Comparison of ENCODE assay signal across 8 cellular contexts in genomic region chr17:58666858-58667267, GRCh38. TPM values are rescaled to one million over a fixed set of nuclear protein-coding genes. Genes with fewer than 3 reads are reported as not detected.
DNase-seq lines count a peak whose midpoint lies in the region; ATAC-seq and TF ChIP-seq lines count a peak whose summit lies in the region.

No MANE protein-coding gene starts in this region.

- no peaks in the 10 kb centered on the region for H3K4me1 ChIP-seq in CD4-positive, CD25-positive, alpha-beta regulatory T cell (ENCODE audit: control insufficient read depth, insufficient read depth, low read length, poor library complexity, severe bottlenecking)
- no peaks in the 10 kb centered on the region for H3K4me1 ChIP-seq in right atrium auricular region

- H3K4me1 Mint-ChIP-seq in CD4-positive, CD25-positive, alpha-beta regulatory T cell, result no peaks in the 10 kb centered on the region

- peaks cover 0 to 2% (median 0%) of the 10 kb centered on the region in 7 donors for H3K9me3 Mint-ChIP-seq in CD4-positive, CD25-positive, alpha-beta regulatory T cell
- H3K9me3 Mint-ChIP-seq in activated naive CD4-positive, alpha-beta T cell treated with anti-CD3 and anti-CD28 coated beads, Interleukin-2, amount 50 U/mL, for 72 hours, result no peaks in the 10 kb centered on the region

- peak overlapping the region in 2 of 4 donors; percentile 35 to 47 for H3K4me3 Mint-ChIP-seq in CD4-positive, CD25-positive, alpha-beta regulatory T cell

- TF ChIP-seq CTCF in right atrium auricular region (IDR thresholded peaks at IDR 0.05), result no peak

- H3K36me3 Mint-ChIP-seq in CD4-positive, CD25-positive, alpha-beta regulatory T cell, result no peaks in the 10 kb centered on the region
- no peaks in the 10 kb centered on the region for H3K36me3 Mint-ChIP-seq in activated naive CD4-positive, alpha-beta T cell treated with anti-CD3 and anti-CD28 coated beads, Interleukin-2, amount 50 U/mL, for 72 hours

- H3K27me3 ChIP-seq in CD4-positive, CD25-positive, alpha-beta regulatory T cell (ENCODE audit: control insufficient read depth, insufficient read depth, low read length), result peaks cover 11% of the 10 kb centered on the region
- no peaks in the 10 kb centered on the region for H3K27me3 ChIP-seq in right atrium auricular region

- DNase-seq in CD4-positive, CD25-positive, alpha-beta regulatory T cell, result peak in 2 of 3 donors; percentile 17 to 31
- DNase-seq in NCI-H82 treated with DMSO at 0.1 percent for 48 hours (lab: John Stamatoyannopoulos, UW; ENCODE audit: unreplicated experiment) (peak; percentile 13), right atrium auricular region (ENCODE audit: low spot score) (peak; percentile 84), GOT3 (lab: John Stamatoyannopoulos, UW) (no peak), NCI-H2171 treated with DMSO at 0.1 percent for 48 hours (lab: John Stamatoyannopoulos, UW) (no peak)
- DNase-seq in activated naive CD4-positive, alpha-beta T cell treated with anti-CD3 and anti-CD28 coated beads, Interleukin-2, amount 50 U/mL, for 72 hours (ENCODE audit: low spot score in 2 of 2), result peak in 1 of 2 donors; percentile 22
- peak; percentile 39 for DNase-seq in stimulated activated CD4-positive, alpha-beta T cell treated with anti-CD3 and anti-CD28 coated beads, Interleukin-1b, Interleukin-23, amount 100 ng/mL, for 48 hours

- no peaks in the 10 kb centered on the region for H3K9me3 ChIP-seq in CD4-positive, CD25-positive, alpha-beta regulatory T cell (ENCODE audit: control insufficient read depth in 2 of 2, low read length in 2 of 2)
- no peaks in the 10 kb centered on the region for H3K9me3 ChIP-seq in right atrium auricular region

- H3K4me3 ChIP-seq in CD4-positive, CD25-positive, alpha-beta regulatory T cell (ENCODE audit: low read depth, low read length), result peak overlapping the region; percentile 54
- H3K4me3 ChIP-seq in right atrium auricular region, result no peak overlapping the region

- no peak overlapping the region for H3K27ac ChIP-seq in CD4-positive, CD25-positive, alpha-beta regulatory T cell (ENCODE audit: insufficient read depth, low read length, poor library complexity, severe bottlenecking)
- no peak overlapping the region for H3K27ac ChIP-seq in right atrium auricular region

- peaks cover 41% of the 10 kb centered on the region for H3K27me3 Mint-ChIP-seq in CD4-positive, CD25-positive, alpha-beta regulatory T cell

- ATAC-seq in CD4-positive, CD25-positive, alpha-beta regulatory T cell (ENCODE audit: low read depth in 2 of 2), result peak; percentile 18 to 24
- ATAC-seq in activated naive CD4-positive, alpha-beta T cell treated with anti-CD3 and anti-CD28 coated beads, Interleukin-2, amount 50 U/mL, for 72 hours, result peak; percentile 52 to 71
- no peak for ATAC-seq in GM18907 (IDR thresholded peaks at IDR 0.05; ENCODE audit: unreplicated experiment)

- H3K36me3 ChIP-seq in CD4-positive, CD25-positive, alpha-beta regulatory T cell (ENCODE audit: control insufficient read depth, insufficient read depth, low read length), result no peaks in the 10 kb centered on the region
- no peaks in the 10 kb centered on the region for H3K36me3 ChIP-seq in right atrium auricular region

- peak overlapping the region in 1 of 3 donors; percentile 7 for H3K27ac Mint-ChIP-seq in CD4-positive, CD25-positive, alpha-beta regulatory T cell
- H3K27ac Mint-ChIP-seq in activated naive CD4-positive, alpha-beta T cell treated with anti-CD3 and anti-CD28 coated beads, Interleukin-2, amount 50 U/mL, for 72 hours, result peak overlapping the region in 1 of 2 donors; percentile 26

RNA-seq across cellular contexts. Expression of gene TEX14, which starts 25.0 kb away (rescaled TPM):
- 1.8 TPM for total RNA-seq in CD4-positive, CD25-positive, alpha-beta regulatory T cell
- under 1 TPM in 2 of 4 donors, not detected in 2; 0.05 to 0.37 TPM for polyA plus RNA-seq in CD4-positive, CD25-positive, alpha-beta regulatory T cell
- under 1 TPM; 0.18 to 0.98 TPM for total RNA-seq in activated naive CD4-positive, alpha-beta T cell treated with anti-CD3 and anti-CD28 coated beads, Interleukin-2, amount 50 U/mL, for 72 hours
- total RNA-seq in right atrium auricular region, result not detected

RNA-seq across cellular contexts. Expression of gene RAD51C, which starts 25.5 kb away (rescaled TPM):
- 12.7 TPM for total RNA-seq in CD4-positive, CD25-positive, alpha-beta regulatory T cell
- polyA plus RNA-seq in CD4-positive, CD25-positive, alpha-beta regulatory T cell, result 10 to 100 TPM; 49.2 to 89.3 (median 56.3) TPM
- total RNA-seq in activated naive CD4-positive, alpha-beta T cell treated with anti-CD3 and anti-CD28 coated beads, Interleukin-2, amount 50 U/mL, for 72 hours, result 10 to 100 TPM; 73.7 to 85.5 TPM
- 10 to 100 TPM; 24.3 to 29.3 TPM for total RNA-seq in right atrium auricular region

Comparison
In these comparisons a context has a peak if more than half of its experiments do, and no peak if none do; other contexts are left out.
1. DNase-seq: peak in CD4-positive, CD25-positive, alpha-beta regulatory T cell (2 of 3), NCI-H82 treated with DMSO at 0.1 percent for 48 hours (single experiment), right atrium auricular region (single experiment) and stimulated activated CD4-positive, alpha-beta T cell treated with anti-CD3 and anti-CD28 coated beads, Interleukin-1b, Interleukin-23, amount 100 ng/mL, for 48 hours (single experiment); none in GOT3 (single experiment) and NCI-H2171 treated with DMSO at 0.1 percent for 48 hours (single experiment).